13 cellular contexts compared by ENCODE assay signal in the genomic region with DNA sequence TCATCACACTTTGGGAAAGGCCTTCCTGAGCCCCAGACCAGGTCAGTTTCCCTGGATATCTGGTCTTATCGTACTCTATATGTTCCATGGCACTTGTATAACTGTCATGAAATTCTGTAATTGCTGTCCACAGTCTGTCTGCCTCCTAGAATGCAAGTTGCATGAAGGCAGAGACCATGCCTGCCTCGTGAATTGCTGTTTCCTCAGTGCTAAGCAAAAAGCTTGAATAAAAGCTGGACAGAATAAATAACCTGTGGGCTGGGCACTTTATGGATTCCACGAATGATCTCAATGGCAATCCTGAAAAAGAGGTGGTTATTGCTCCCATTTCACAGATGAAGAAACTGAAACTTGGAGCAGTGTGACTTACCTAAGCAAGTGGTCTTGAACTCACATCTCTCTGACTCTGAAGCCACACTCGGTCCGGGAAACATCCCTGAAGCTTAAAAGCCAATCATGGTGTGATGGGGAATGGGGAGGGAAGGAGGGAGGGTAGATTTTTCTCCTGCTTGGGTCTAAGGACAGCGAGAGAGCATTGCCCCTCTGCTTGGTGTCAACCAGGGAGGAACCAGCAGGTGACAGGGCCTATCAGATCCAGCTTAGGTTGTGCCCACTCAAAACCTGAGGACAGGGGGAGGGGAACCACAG. TPM values are rescaled to one million over a fixed set of nuclear protein-coding genes. Genes with fewer than 3 reads are reported as not detected.
DNase-seq lines count a peak whose midpoint lies in the region; ATAC-seq, FAIRE-seq and TF ChIP-seq lines count a peak whose summit lies in the region.
"Had no signal": no experiment of that assay in that cellular context is flagged by ENCODE, and none has a peak within 500 bp of the region (broad histone marks: within the 10 kb centered on the region; RNA-seq: fewer than 3 reads in every experiment).

No MANE protein-coding gene starts in this region.

- H3K27me3 ChIP-seq in Caco-2 (replicated peaks; ENCODE audit: control insufficient read depth, insufficient read depth, low read length): peaks cover 11% of the 10 kb centered on the region

- H3K4me3 ChIP-seq in A549: 0 out of 3 replicates have a peak overlapping the region, but pooled peaks have one; percentile 70
- no peak overlapping the region for H3K4me3 ChIP-seq in Caco-2 (ENCODE audit: low read depth, low read length)
- H3K4me3 ChIP-seq: mucosa of descending colon had no signal

- CTCF ChIA-PET in A549 (lab: Yijun Ruan, JAX) (interaction anchor here (0.7 to 1.0 kb wide), 3 partner anchors 21 to 53 kb away, joined by 3 to 4 read pairs (median 3); no protein-coding TSS in a partner anchor), Caco-2 (lab: Charles Lee) (no interaction called here), WTC11 (lab: Charles Lee) (interaction anchor here (1.5 to 1.6 kb wide), 3 partner anchors 15 to 24 kb away, joined by 4 to 5 read pairs (median 4); no protein-coding TSS in a partner anchor)

- H3K9me3 Mint-ChIP-seq in Caco-2 (ENCODE audit: unreplicated experiment) (no peaks in the 10 kb centered on the region), WTC11 (no peaks in the 10 kb centered on the region), immature natural killer cell (peaks cover 0 to 7% (median 0%) of the 10 kb centered on the region in 6 donors)

- no peak for TF ChIP-seq RAD21 in A549 (conservative IDR thresholded peaks at IDR 0.05 in 1 of 2, IDR thresholded peaks at IDR 0.05 in 1 of 2)

- BruUV-seq in Caco-2 (replicated peaks; lab: Mats Ljungman, UMichigan): no TSS peak

- TF ChIP-seq POLR2A in A549 (IDR thresholded peaks at IDR 0.05; ENCODE audit: low read length): no peak

- DNase-seq in A549 (ENCODE audit: low read depth in 1 of 2, low spot score in 1 of 2) (no peak), Caco-2 (no peak), WTC11 (ENCODE audit: low spot score) (no peak), immature natural killer cell (no peak)
- no peak for DNase-seq in NK-92 treated with Interleukin-12 subunit alpha and Interleukin-12 subunit beta, amount 100 ng/mL, for 24 hours (lab: John Stamatoyannopoulos, UW)
- DNase-seq: activated CD8-positive, alpha-beta memory T cell treated with anti-CD3 and anti-CD28 coated beads, Interleukin-2, amount 50 U/mL, for 4 hours; BE2C; NCI-H1048 had no signal

- TF ChIP-seq EP300 in A549 (IDR thresholded peaks at IDR 0.05): no peak

- H3K4me1 Mint-ChIP-seq in Caco-2 (ENCODE audit: low read depth, unreplicated experiment) (peaks cover 5% of the 10 kb centered on the region), WTC11 (peaks cover 45% of the 10 kb centered on the region), immature natural killer cell (peaks cover 31 to 33% of the 10 kb centered on the region in 2 donors)

- intact Hi-C loops in Caco-2 (cut with micrococcal nuclease; ENCODE audit: unreplicated experiment): no loop called here

- POLR2A ChIA-PET in A549 (lab: Yijun Ruan, JAX) (no interaction called here), Caco-2 (lab: Charles Lee) (no interaction called here), WTC11 (lab: Charles Lee) (interaction anchor here (0.6 to 1.0 kb wide), 2 partner anchors 20 to 578 kb away, joined by 3 read pairs; no protein-coding TSS in a partner anchor)

- no peak overlapping the region for H3K4me2 ChIP-seq in A549

- WGBS in A549 (ENCODE audit: missing lambda C conversion rate): 68% methylated on average over 6 of the region's 6 CpGs

- no peak overlapping the region for H3K27ac Mint-ChIP-seq in Caco-2 (ENCODE audit: unreplicated experiment)
- no peak overlapping the region for H3K27ac Mint-ChIP-seq in WTC11
- no peak overlapping the region for H3K27ac Mint-ChIP-seq in immature natural killer cell

- H3K36me3 Mint-ChIP-seq in Caco-2 (ENCODE audit: insufficient read depth, unreplicated experiment): no peaks in the 10 kb centered on the region
- no peaks in the 10 kb centered on the region for H3K36me3 Mint-ChIP-seq in WTC11
- no peaks in the 10 kb centered on the region for H3K36me3 Mint-ChIP-seq in immature natural killer cell

- no peaks in the 10 kb centered on the region for H3K4me1 ChIP-seq in A549
- 0 out of 2 replicates have a peak, but pooled peaks cover 6% of the 10 kb centered on the region for H3K4me1 ChIP-seq in Caco-2
- H3K4me1 ChIP-seq: BE2C had no signal

- TF ChIP-seq CTCF in A549 (IDR thresholded peaks at IDR 0.05): no peak
- no peak for TF ChIP-seq CTCF in Caco-2 (IDR thresholded peaks at IDR 0.05; ENCODE audit: insufficient read depth in 1 of 2, low read depth in 1 of 2, low read length in 1 of 2, severe bottlenecking in 1 of 2, unreplicated experiment in 1 of 2)
- no peak for TF ChIP-seq CTCF in WTC11 (IDR thresholded peaks at IDR 0.05)

- peaks cover 53% of the 10 kb centered on the region for H3K27me3 Mint-ChIP-seq in Caco-2 (ENCODE audit: insufficient read depth, unreplicated experiment)
- H3K27me3 Mint-ChIP-seq in WTC11 (ENCODE audit: low read depth): peaks cover 93% of the 10 kb centered on the region
- peaks cover 23 to 50% (median 40%) of the 10 kb centered on the region in 3 donors for H3K27me3 Mint-ChIP-seq in immature natural killer cell (ENCODE audit: low read depth in 3 of 3)

- no peak for FAIRE-seq in A549 (lab: Jason Lieb, UNC)

- H3K27ac ChIP-seq in A549: no peak overlapping the region

- ATAC-seq in A549 (no peak), WTC11 (peak; percentile 13), HG02588 (IDR thresholded peaks at IDR 0.05; ENCODE audit: unreplicated experiment) (no peak), HG03039 (IDR thresholded peaks at IDR 0.05; ENCODE audit: unreplicated experiment) (no peak), HG03439 (IDR thresholded peaks at IDR 0.05; ENCODE audit: unreplicated experiment) (no peak)

- H3K9me3 ChIP-seq in A549 (no peaks in the 10 kb centered on the region), Caco-2 (no peaks in the 10 kb centered on the region)
- H3K9me3 ChIP-seq: BE2C, mucosa of descending colon had no signal

- peak overlapping the region; percentile 94 for H3K4me3 Mint-ChIP-seq in Caco-2 (ENCODE audit: unreplicated experiment)
- H3K4me3 Mint-ChIP-seq in WTC11: peak overlapping the region; percentile 76
- peak overlapping the region; percentile 74 to 93 (median 90) for H3K4me3 Mint-ChIP-seq in immature natural killer cell

- no peaks in the 10 kb centered on the region for H3K36me3 ChIP-seq in Caco-2 (ENCODE audit: control insufficient read depth, insufficient read depth, low read length)
- H3K36me3 ChIP-seq: BE2C had no signal

TF ChIP-seq in A549, 52 proteins besides CTCF, POLR2A, EP300 and RAD21:
- TF ChIP-seq TFCP2L1 (CRISPR knock-in tag; IDR thresholded peaks at IDR 0.05): no peak
- no peak for TF ChIP-seq JUN (IDR thresholded peaks at IDR 0.05)
- TF ChIP-seq KDM5A (IDR thresholded peaks at IDR 0.05): no peak
- TF ChIP-seq RCOR1 (IDR thresholded peaks at IDR 0.05; ENCODE audit: low read depth, low read length): no peak
- no peak for TF ChIP-seq MYC (IDR thresholded peaks at IDR 0.05; ENCODE audit: borderline replicate concordance, low read length)
- no peak for TF ChIP-seq HOXB5 (CRISPR knock-in tag; IDR thresholded peaks at IDR 0.05)
- no peak for TF ChIP-seq BHLHE40 (IDR thresholded peaks at IDR 0.05; ENCODE audit: low read depth, low read length)
- no peak for TF ChIP-seq EHMT2 (IDR thresholded peaks at IDR 0.05; ENCODE audit: low read depth)
TF ChIP-seq in A549: peak in this region for 0.

TF ChIP-seq in WTC11, 78 proteins besides CTCF, POLR2A, EP300 and RAD21 (continues in another document):
- TF ChIP-seq, protein P1, sequence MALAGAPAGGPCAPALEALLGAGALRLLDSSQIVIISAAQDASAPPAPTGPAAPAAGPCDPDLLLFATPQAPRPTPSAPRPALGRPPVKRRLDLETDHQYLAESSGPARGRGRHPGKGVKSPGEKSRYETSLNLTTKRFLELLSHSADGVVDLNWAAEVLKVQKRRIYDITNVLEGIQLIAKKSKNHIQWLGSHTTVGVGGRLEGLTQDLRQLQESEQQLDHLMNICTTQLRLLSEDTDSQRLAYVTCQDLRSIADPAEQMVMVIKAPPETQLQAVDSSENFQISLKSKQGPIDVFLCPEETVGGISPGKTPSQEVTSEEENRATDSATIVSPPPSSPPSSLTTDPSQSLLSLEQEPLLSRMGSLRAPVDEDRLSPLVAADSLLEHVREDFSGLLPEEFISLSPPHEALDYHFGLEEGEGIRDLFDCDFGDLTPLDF (CRISPR knock-in tag; IDR thresholded peaks at IDR 0.05): 0 out of 2 replicates have a peak, but pooled peaks have one; percentile 24
- TF ChIP-seq ZNF219 (CRISPR knock-in tag; IDR thresholded peaks at IDR 0.05; ENCODE audit: borderline replicate concordance) (no peak), RORB (CRISPR knock-in tag; IDR thresholded peaks at IDR 0.05) (no peak), ZNF317 (CRISPR knock-in tag; IDR thresholded peaks at IDR 0.05; ENCODE audit: borderline replicate concordance, low read depth) (no peak)
- TF ChIP-seq, protein P2, sequence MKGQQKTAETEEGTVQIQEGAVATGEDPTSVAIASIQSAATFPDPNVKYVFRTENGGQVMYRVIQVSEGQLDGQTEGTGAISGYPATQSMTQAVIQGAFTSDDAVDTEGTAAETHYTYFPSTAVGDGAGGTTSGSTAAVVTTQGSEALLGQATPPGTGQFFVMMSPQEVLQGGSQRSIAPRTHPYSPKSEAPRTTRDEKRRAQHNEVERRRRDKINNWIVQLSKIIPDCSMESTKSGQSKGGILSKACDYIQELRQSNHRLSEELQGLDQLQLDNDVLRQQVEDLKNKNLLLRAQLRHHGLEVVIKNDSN (CRISPR knock-in tag; IDR thresholded peaks at IDR 0.05): no peak

RNA-seq across cellular contexts. Expression of a gene that starts 13.2 kb away (rescaled TPM):
- polyA plus RNA-seq in A549 (2011; rRNA removed): 2.4 and 2.9 TPM in 2 replicates
- polyA plus RNA-seq in A549 (2012; cell fraction: cytosol; rRNA removed): 8.7 and 11.5 TPM in 2 replicates
- 11.0 and 12.4 TPM in 2 replicates for polyA plus RNA-seq in A549 (2012; cell fraction: nucleus; rRNA removed)
- polyA plus RNA-seq in A549 (2017; fragmentation: RNase III; extraction: RNeasy Plus Mini Kit Qiagen cat#74134 plus additional on column Dnase treatment): 4.1 to 4.6 TPM (median 4.4 TPM) in 3 replicates
- polyA minus RNA-seq in A549 (2011; rRNA and poly(A)+ RNA removed): 2.0 and 4.1 TPM in 2 replicates
- 2.6 and 4.0 TPM in 2 replicates for total RNA-seq in Caco-2 (2022)
- total RNA-seq in WTC11 (2021): 0.42 to 0.50 TPM in 2 of 3 replicates, not detected in the other
- polyA plus RNA-seq in immature natural killer cell: not detected
- total RNA-seq: mucosa of descending colon, urinary bladder had no signal
- polyA plus RNA-seq: urinary bladder had no signal
